In the genomic region with DNA sequence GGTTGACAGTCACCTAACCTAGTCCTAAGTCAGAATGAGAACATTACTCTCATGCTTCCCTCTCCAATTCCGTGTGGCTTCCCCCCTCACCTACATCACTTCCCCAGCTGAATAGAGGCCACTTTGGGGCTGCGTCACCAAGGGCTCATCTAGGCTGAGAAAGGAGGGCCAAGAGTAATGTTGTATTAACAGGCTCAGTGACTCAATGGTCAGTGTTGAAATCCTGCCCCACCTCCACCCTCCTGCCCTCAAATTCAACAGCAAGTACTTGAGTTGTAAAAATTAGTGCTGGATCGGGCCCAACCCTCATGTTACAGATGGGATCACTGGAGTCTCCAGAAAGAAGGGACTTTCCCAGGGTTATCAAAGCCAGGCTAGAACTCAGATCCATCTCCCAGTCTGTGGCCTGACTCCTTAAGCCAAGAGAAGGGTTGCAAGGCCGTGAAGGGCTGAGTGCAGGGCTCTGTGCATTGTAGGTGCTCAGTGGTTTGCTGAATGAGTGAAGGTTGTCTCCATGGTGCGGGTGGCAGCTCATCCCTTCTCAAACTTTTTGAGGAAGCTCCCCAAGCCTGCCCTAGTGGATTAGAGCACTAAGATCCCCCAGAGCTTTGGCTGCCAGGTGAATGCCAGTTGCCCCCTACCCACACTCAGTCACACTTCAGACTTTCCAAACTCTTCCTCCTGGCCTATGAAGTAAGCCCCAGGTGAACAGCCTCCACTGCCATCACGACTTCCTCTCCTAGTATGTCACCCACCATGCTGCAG, we compare ENCODE assay signal across 1 cellular context.
TF ChIP-seq lines count a peak whose summit lies in the region.

No MANE protein-coding gene starts in this region.

TF ChIP-seq in GM12878, 131 proteins besides CTCF, POLR2A, EP300 and RAD21:
- peak; percentile 15; the same call in 1 of the 2 replicates for TF ChIP-seq SPI1 (IDR thresholded peaks at IDR 0.05; ENCODE audit: borderline replicate concordance, insufficient read depth, low read depth, low read length)
- TF ChIP-seq, protein P1, sequence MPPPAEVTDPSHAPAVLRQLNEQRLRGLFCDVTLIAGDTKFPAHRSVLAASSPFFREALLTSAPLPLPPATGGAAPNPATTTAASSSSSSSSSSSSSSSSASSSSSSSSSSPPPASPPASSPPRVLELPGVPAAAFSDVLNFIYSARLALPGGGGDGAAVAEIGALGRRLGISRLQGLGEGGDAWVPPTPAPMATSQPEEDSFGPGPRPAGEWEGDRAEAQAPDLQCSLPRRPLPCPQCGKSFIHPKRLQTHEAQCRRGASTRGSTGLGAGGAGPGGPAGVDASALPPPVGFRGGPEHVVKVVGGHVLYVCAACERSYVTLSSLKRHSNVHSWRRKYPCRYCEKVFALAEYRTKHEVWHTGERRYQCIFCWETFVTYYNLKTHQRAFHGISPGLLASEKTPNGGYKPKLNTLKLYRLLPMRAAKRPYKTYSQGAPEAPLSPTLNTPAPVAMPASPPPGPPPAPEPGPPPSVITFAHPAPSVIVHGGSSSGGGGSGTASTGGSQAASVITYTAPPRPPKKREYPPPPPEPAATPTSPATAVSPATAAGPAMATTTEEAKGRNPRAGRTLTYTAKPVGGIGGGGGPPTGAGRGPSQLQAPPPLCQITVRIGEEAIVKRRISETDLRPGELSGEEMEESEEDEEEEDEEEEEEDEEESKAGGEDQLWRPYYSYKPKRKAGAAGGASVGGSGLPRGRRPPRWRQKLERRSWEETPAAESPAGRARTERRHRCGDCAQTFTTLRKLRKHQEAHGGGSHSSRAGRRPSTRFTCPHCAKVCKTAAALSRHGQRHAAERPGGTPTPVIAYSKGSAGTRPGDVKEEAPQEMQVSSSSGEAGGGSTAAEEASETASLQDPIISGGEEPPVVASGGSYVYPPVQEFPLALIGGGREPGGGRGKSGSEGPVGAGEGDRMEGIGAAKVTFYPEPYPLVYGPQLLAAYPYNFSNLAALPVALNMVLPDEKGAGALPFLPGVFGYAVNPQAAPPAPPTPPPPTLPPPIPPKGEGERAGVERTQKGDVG (CRISPR knock-in tag; IDR thresholded peaks at IDR 0.05): no peak
